In genomic region chr15:70466895-70467529, GRCh38 we compare ENCODE assay signal across 7 cellular contexts.
DNase-seq lines count a peak whose midpoint lies in the region; ATAC-seq and TF ChIP-seq lines count a peak whose summit lies in the region.

No MANE protein-coding gene starts in this region.

- no peak overlapping the region for H3K27ac Mint-ChIP-seq in activated naive CD8-positive, alpha-beta T cell treated with anti-CD3 and anti-CD28 coated beads, Interleukin-2, amount 50 U/mL, for 24 hours

- H3K9me2 ChIP-seq in DOHH2 (replicated peaks; ENCODE audit: control insufficient read depth, low read length) (no peaks in the 10 kb centered on the region), OCI-LY7 (ENCODE audit: insufficient read depth, low read length) (no peaks in the 10 kb centered on the region)

- peaks cover 6% of the 10 kb centered on the region for H3K4me1 Mint-ChIP-seq in activated naive CD8-positive, alpha-beta T cell treated with anti-CD3 and anti-CD28 coated beads, Interleukin-2, amount 50 U/mL, for 24 hours

- no peak overlapping the region for H3K4me3 ChIP-seq in DOHH2 (ENCODE audit: low read length)
- no peak overlapping the region for H3K4me3 ChIP-seq in OCI-LY7 (ENCODE audit: low read depth, low read length, poor library complexity, severe bottlenecking)
- no peak overlapping the region for H3K4me3 ChIP-seq in right atrium auricular region
- no peak overlapping the region for H3K4me3 ChIP-seq in retinal pigment epithelial cell (ENCODE audit: low read length)

- POLR2A ChIA-PET in OCI-LY7 (lab: Charles Lee), result interaction anchor here (1.7 kb wide), 1 partner anchor 41 kb away, joined by 3 read pairs; no protein-coding TSS in a partner anchor

- DNase-seq in HK-2 (ENCODE audit: unreplicated experiment), result peak; percentile 28
- peak; percentile 71 for DNase-seq in OCI-LY7 (ENCODE audit: low spot score)
- peak; percentile 46 for DNase-seq in activated naive CD8-positive, alpha-beta T cell treated with anti-CD3 and anti-CD28 coated beads, Interleukin-2, amount 50 U/mL, for 24 hours
- DNase-seq in right atrium auricular region (ENCODE audit: low spot score), result no peak
- DNase-seq in retinal pigment epithelial cell (ENCODE audit: low read depth), result no peak

- no peaks in the 10 kb centered on the region for H3K9me3 Mint-ChIP-seq in activated naive CD8-positive, alpha-beta T cell treated with anti-CD3 and anti-CD28 coated beads, Interleukin-2, amount 50 U/mL, for 24 hours

- no peaks in the 10 kb centered on the region for H3K36me3 Mint-ChIP-seq in activated naive CD8-positive, alpha-beta T cell treated with anti-CD3 and anti-CD28 coated beads, Interleukin-2, amount 50 U/mL, for 24 hours (ENCODE audit: low read depth)

- H3K4me2 ChIP-seq in DOHH2 (ENCODE audit: low read length) (no peak overlapping the region), OCI-LY7 (ENCODE audit: low read length) (no peak overlapping the region)

- H3K27me3 ChIP-seq in DOHH2 (ENCODE audit: control insufficient read depth, low read length), result peaks cover 11% of the 10 kb centered on the region
- no peaks in the 10 kb centered on the region for H3K27me3 ChIP-seq in right atrium auricular region

- TF ChIP-seq CTCF in DOHH2 (IDR thresholded peaks at IDR 0.05; ENCODE audit: low read depth, low read length, poor library complexity, severe bottlenecking) (peak; percentile 81), OCI-LY7 (conservative IDR thresholded peaks at IDR 0.05; ENCODE audit: low read length) (peak; percentile 90), right atrium auricular region (IDR thresholded peaks at IDR 0.05) (peak; percentile 21 to 65), retinal pigment epithelial cell (conservative IDR thresholded peaks at IDR 0.05; ENCODE audit: low read depth, low read length) (peak; percentile 85)

- peaks cover 61% of the 10 kb centered on the region for H3K27me3 Mint-ChIP-seq in activated naive CD8-positive, alpha-beta T cell treated with anti-CD3 and anti-CD28 coated beads, Interleukin-2, amount 50 U/mL, for 24 hours

- H3K36me3 ChIP-seq in DOHH2 (ENCODE audit: control insufficient read depth, low read length) (no peaks in the 10 kb centered on the region), OCI-LY7 (ENCODE audit: insufficient read depth, low read length) (no peaks in the 10 kb centered on the region), right atrium auricular region (no peaks in the 10 kb centered on the region)

- H3K27ac ChIP-seq in DOHH2 (ENCODE audit: low read depth, low read length) (no peak overlapping the region), OCI-LY7 (ENCODE audit: low read depth, low read length, poor library complexity, severe bottlenecking) (no peak overlapping the region), right atrium auricular region (no peak overlapping the region)

- H4K20me1 ChIP-seq in DOHH2 (ENCODE audit: control insufficient read depth, insufficient read depth, low read depth, low read length) (no peaks in the 10 kb centered on the region), OCI-LY7 (ENCODE audit: insufficient read depth, low read length) (no peaks in the 10 kb centered on the region)

- H3K9me3 ChIP-seq in DOHH2 (ENCODE audit: control insufficient read depth, insufficient read depth, low read length) (no peaks in the 10 kb centered on the region), OCI-LY7 (ENCODE audit: low read length) (no peaks in the 10 kb centered on the region), right atrium auricular region (no peaks in the 10 kb centered on the region)

- H2AFZ ChIP-seq in OCI-LY7 (ENCODE audit: low read length), result no peak overlapping the region

- no TSS peak for BruUV-seq in OCI-LY7 (replicated peaks; lab: Mats Ljungman, UMichigan)

- H3K4me3 Mint-ChIP-seq in activated naive CD8-positive, alpha-beta T cell treated with anti-CD3 and anti-CD28 coated beads, Interleukin-2, amount 50 U/mL, for 24 hours, result no peak overlapping the region

- intact Hi-C loops in OCI-LY7 (cut with micrococcal nuclease; ENCODE audit: unreplicated experiment), result loop anchor here (5.0 to 10.0 kb wide), 4 partner anchors 372 to 990 kb away; partner anchors contain the start of gene TLE3

- H3K4me1 ChIP-seq in DOHH2 (ENCODE audit: control insufficient read depth, low read length) (peaks cover 32% of the 10 kb centered on the region), OCI-LY7 (ENCODE audit: insufficient read depth, low read length, poor library complexity, severe bottlenecking) (peaks cover 13% of the 10 kb centered on the region), right atrium auricular region (no peaks in the 10 kb centered on the region)

- no peaks in the 10 kb centered on the region for H3F3A ChIP-seq in DOHH2 (ENCODE audit: control insufficient read depth, insufficient read depth)

- CTCF ChIA-PET in OCI-LY7 (lab: Charles Lee; ENCODE audit: unreplicated experiment), result interaction anchor here (0.6 to 1.4 kb wide), 8 partner anchors 8 to 346 kb away, joined by 3 to 7 read pairs (median 3); no protein-coding TSS in a partner anchor

- peak; percentile 64 for ATAC-seq in activated naive CD8-positive, alpha-beta T cell treated with anti-CD3 and anti-CD28 coated beads, Interleukin-2, amount 50 U/mL, for 24 hours
- ATAC-seq in HG03521 (IDR thresholded peaks at IDR 0.05; ENCODE audit: unreplicated experiment), result no peak

- no peaks in the 10 kb centered on the region for H3K79me2 ChIP-seq in DOHH2 (ENCODE audit: control insufficient read depth, low read length)
- no peaks in the 10 kb centered on the region for H3K79me2 ChIP-seq in OCI-LY7 (ENCODE audit: insufficient read depth, low read depth, low read length)

Comparison
In these comparisons a context has a peak if more than half of its experiments do, and no peak if none do; other contexts are left out.
1. DNase-seq: peak in HK-2 (single experiment), OCI-LY7 (single experiment) and activated naive CD8-positive, alpha-beta T cell treated with anti-CD3 and anti-CD28 coated beads, Interleukin-2, amount 50 U/mL, for 24 hours (single experiment); none in right atrium auricular region (single experiment) and retinal pigment epithelial cell (single experiment).
2. Peak in every context shown above with its lines, with median percentiles within 50 percentile points of each other: CTCF ChIP-seq.